Comparison of ENCODE assay signal across 35 cellular contexts in the genomic region with DNA sequence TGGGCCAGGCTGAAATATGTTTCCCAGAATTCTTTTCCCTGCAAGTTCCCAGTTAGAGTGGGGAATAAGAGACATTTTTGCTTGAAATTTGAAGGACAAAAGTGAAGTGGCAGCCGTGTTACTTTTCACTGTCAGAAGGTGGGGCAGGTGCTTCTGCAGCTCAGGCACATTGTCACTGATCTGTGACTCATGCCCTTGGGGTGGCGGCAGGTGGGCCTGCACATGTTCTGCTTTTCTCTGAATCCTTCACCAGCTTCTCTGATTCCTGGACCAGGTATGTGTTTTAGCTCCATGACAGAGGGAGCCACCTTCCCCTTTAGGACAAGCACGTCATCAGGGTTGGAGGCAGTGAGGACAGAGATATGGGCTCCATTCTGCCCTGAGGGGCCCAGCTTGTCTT. TPM values are rescaled to one million over a fixed set of nuclear protein-coding genes. Genes with fewer than 3 reads are reported as not detected.
"Had no signal": no experiment of that assay in that cellular context is flagged by ENCODE, and none has a peak within 500 bp of the region (broad histone marks: within the 10 kb centered on the region; RNA-seq: fewer than 3 reads in every experiment).

No MANE protein-coding gene starts in this region.

- H3K9me3 Mint-ChIP-seq: activated CD4-positive, alpha-beta memory T cell treated with anti-CD3 and anti-CD28 coated beads for 36 hours; activated CD4-positive, alpha-beta T cell treated with anti-CD3 and anti-CD28 coated beads, Interleukin-2, amount 10 ng/mL, durations not matched to agents 24 days and 14 days; activated naive CD4-positive, alpha-beta T cell treated with anti-CD3 and anti-CD28 coated beads for 36 hours; activated naive CD4-positive, alpha-beta T cell treated with anti-CD3 and anti-CD28 coated beads, Interleukin-2, amount 50 U/mL, for 24 hours; activated naive CD8-positive, alpha-beta T cell treated with anti-CD3 and anti-CD28 coated beads for 36 hours; activated naive CD8-positive, alpha-beta T cell treated with anti-CD3 and anti-CD28 coated beads, Interleukin-2, amount 50 U/mL, for 24 hours; activated T-helper 1 cell treated with anti-CD3 and anti-CD28 coated beads, Interleukin-12 subunit alpha, Interleukin-12 subunit beta, Interleukin-2, Interleukin-4 antibody, amounts not matched to agents 30 ng/mL and 10 ng/mL and 1 ng/mL, durations not matched to agents 14 hours and 24 hours and 36 hours; activated T-helper 2 cell treated with anti-CD3 and anti-CD28 coated beads, Interferon-gamma antibody, Interleukin-2, Interleukin-4, amounts not matched to agents 10 μg/mL and 5 μg/mL and 100 μg/mL, durations not matched to agents 14 hours and 24 hours and 36 hours; effector memory CD8-positive, alpha-beta T cell; T-helper 2 cell treated with Interferon-gamma antibody and Interleukin-4, amounts not matched to agents 5 μg/mL and 100 μg/mL, for 36 hours had no signal

- H3K36me3 Mint-ChIP-seq: activated CD4-positive, alpha-beta memory T cell treated with anti-CD3 and anti-CD28 coated beads for 36 hours; activated CD8-positive, alpha-beta memory T cell treated with anti-CD3 and anti-CD28 coated beads, Interleukin-2, amount 10 ng/mL, durations not matched to agents 7 days and 5 days; activated naive CD4-positive, alpha-beta T cell treated with anti-CD3 and anti-CD28 coated beads, Interleukin-2, amount 50 U/mL, for 24 hours; activated naive CD8-positive, alpha-beta T cell treated with anti-CD3 and anti-CD28 coated beads for 36 hours had no signal

- H3K4me3 ChIP-seq: adrenal gland, body of pancreas, esophagus muscularis mucosa, gastrocnemius medialis, heart right ventricle had no signal

- H3K36me3 ChIP-seq: adrenal gland, esophagus muscularis mucosa, gastrocnemius medialis, heart right ventricle had no signal

- H3K4me1 ChIP-seq: body of pancreas, foreskin keratinocyte, gastrocnemius medialis had no signal

- ATAC-seq: activated CD4-positive, alpha-beta T cell treated with anti-CD3 and anti-CD28 coated beads for 36 hours; activated CD8-positive, alpha-beta memory T cell treated with anti-CD3 and anti-CD28 coated beads, Interleukin-2, amount 10 ng/mL, durations not matched to agents 7 days and 5 days; activated CD8-positive, alpha-beta T cell treated with anti-CD3 and anti-CD28 coated beads, Interleukin-2, amount 10 ng/mL, durations not matched to agents 7 days and 5 days; activated naive CD8-positive, alpha-beta T cell treated with anti-CD3 and anti-CD28 coated beads, Interleukin-2, amount 50 U/mL, for 24 hours; body of pancreas; effector memory CD8-positive, alpha-beta T cell; foreskin keratinocyte; gastrocnemius medialis; heart right ventricle; T-helper 17 cell had no signal

- H3K27me3 ChIP-seq: adrenal gland, body of pancreas, esophagus muscularis mucosa, gastrocnemius medialis, heart right ventricle had no signal

- H3K4me1 Mint-ChIP-seq: activated CD8-positive, alpha-beta memory T cell treated with anti-CD3 and anti-CD28 coated beads, Interleukin-2, amount 10 ng/mL, durations not matched to agents 7 days and 5 days; activated naive CD4-positive, alpha-beta T cell treated with anti-CD3 and anti-CD28 coated beads, Interleukin-2, amount 50 U/mL, for 24 hours; activated naive CD8-positive, alpha-beta T cell treated with anti-CD3 and anti-CD28 coated beads, Interleukin-2, amount 50 U/mL, for 24 hours; T-helper 17 cell had no signal

- FAIRE-seq: colon had no signal

- H3K9me3 ChIP-seq: adrenal gland, body of pancreas, esophagus muscularis mucosa, gastrocnemius medialis had no signal

- H3K27ac Mint-ChIP-seq: activated CD4-positive, alpha-beta memory T cell treated with anti-CD3 and anti-CD28 coated beads for 36 hours; activated CD4-positive, alpha-beta T cell treated with anti-CD3 and anti-CD28 coated beads for 36 hours; activated CD4-positive, alpha-beta T cell treated with anti-CD3 and anti-CD28 coated beads, Interleukin-2, amount 10 ng/mL, durations not matched to agents 24 days and 14 days; activated CD8-positive, alpha-beta memory T cell treated with anti-CD3 and anti-CD28 coated beads, Interleukin-2, amount 10 ng/mL, durations not matched to agents 7 days and 5 days; activated CD8-positive, alpha-beta T cell treated with anti-CD3 and anti-CD28 coated beads, Interleukin-2, amount 10 ng/mL, durations not matched to agents 7 days and 5 days; activated naive CD4-positive, alpha-beta T cell treated with anti-CD3 and anti-CD28 coated beads for 36 hours; activated naive CD4-positive, alpha-beta T cell treated with anti-CD3 and anti-CD28 coated beads, Interleukin-2, amount 50 U/mL, for 24 hours; activated naive CD8-positive, alpha-beta T cell treated with anti-CD3 and anti-CD28 coated beads for 36 hours; activated naive CD8-positive, alpha-beta T cell treated with anti-CD3 and anti-CD28 coated beads, Interleukin-2, amount 50 U/mL, for 24 hours; activated T-helper 1 cell treated with anti-CD3 and anti-CD28 coated beads, Interleukin-12 subunit alpha, Interleukin-12 subunit beta, Interleukin-2, Interleukin-4 antibody, amounts not matched to agents 30 ng/mL and 10 ng/mL and 1 ng/mL, durations not matched to agents 14 hours and 24 hours and 36 hours; activated T-helper 2 cell treated with anti-CD3 and anti-CD28 coated beads, Interferon-gamma antibody, Interleukin-2, Interleukin-4, amounts not matched to agents 10 μg/mL and 5 μg/mL and 100 μg/mL, durations not matched to agents 14 hours and 24 hours and 36 hours; effector memory CD8-positive, alpha-beta T cell; T-helper 17 cell; T-helper 2 cell treated with Interferon-gamma antibody and Interleukin-4, amounts not matched to agents 5 μg/mL and 100 μg/mL, for 36 hours had no signal

- H3K4me3 Mint-ChIP-seq: activated CD4-positive, alpha-beta memory T cell treated with anti-CD3 and anti-CD28 coated beads for 36 hours; activated CD4-positive, alpha-beta T cell treated with anti-CD3 and anti-CD28 coated beads for 36 hours; activated CD4-positive, alpha-beta T cell treated with anti-CD3 and anti-CD28 coated beads, Interleukin-2, amount 10 ng/mL, durations not matched to agents 24 days and 14 days; activated CD8-positive, alpha-beta memory T cell treated with anti-CD3 and anti-CD28 coated beads, Interleukin-2, amount 10 ng/mL, durations not matched to agents 7 days and 5 days; activated CD8-positive, alpha-beta T cell treated with anti-CD3 and anti-CD28 coated beads, Interleukin-2, amount 10 ng/mL, durations not matched to agents 7 days and 5 days; activated naive CD4-positive, alpha-beta T cell treated with anti-CD3 and anti-CD28 coated beads for 36 hours; activated naive CD4-positive, alpha-beta T cell treated with anti-CD3 and anti-CD28 coated beads, Interleukin-2, amount 50 U/mL, for 24 hours; activated naive CD8-positive, alpha-beta T cell treated with anti-CD3 and anti-CD28 coated beads for 36 hours; activated naive CD8-positive, alpha-beta T cell treated with anti-CD3 and anti-CD28 coated beads, Interleukin-2, amount 50 U/mL, for 24 hours; activated T-helper 1 cell treated with anti-CD3 and anti-CD28 coated beads, Interleukin-12 subunit alpha, Interleukin-12 subunit beta, Interleukin-2, Interleukin-4 antibody, amounts not matched to agents 30 ng/mL and 10 ng/mL and 1 ng/mL, durations not matched to agents 14 hours and 24 hours and 36 hours; effector memory CD8-positive, alpha-beta T cell; T-helper 17 cell; T-helper 2 cell treated with Interferon-gamma antibody and Interleukin-4, amounts not matched to agents 5 μg/mL and 100 μg/mL, for 36 hours had no signal

- DNase-seq: activated CD4-positive, alpha-beta memory T cell treated with anti-CD3 and anti-CD28 coated beads for 36 hours; activated CD4-positive, alpha-beta T cell treated with anti-CD3 and anti-CD28 coated beads for 36 hours; activated CD4-positive, alpha-beta T cell treated with anti-CD3 and anti-CD28 coated beads, Interleukin-2, amount 10 ng/mL, durations not matched to agents 24 days and 14 days; activated CD4-positive, CD25-positive, alpha-beta regulatory T cell; activated CD4-positive, CD25-positive, alpha-beta regulatory T cell treated with anti-CD3 and anti-CD28 coated beads, Interleukin-2, amount 50 U/mL, for 72 hours; activated CD8-positive, alpha-beta memory T cell treated with anti-CD3 and anti-CD28 coated beads, Interleukin-2, amount 10 ng/mL, durations not matched to agents 7 days and 5 days; activated CD8-positive, alpha-beta memory T cell treated with anti-CD3 and anti-CD28 coated beads, Interleukin-2, amount 50 U/mL, for 4 hours; activated CD8-positive, alpha-beta T cell treated with anti-CD3 and anti-CD28 coated beads, Interleukin-2, amount 10 ng/mL, durations not matched to agents 7 days and 5 days; activated effector memory CD4-positive, alpha-beta T cell treated with anti-CD3 and anti-CD28 coated beads, Interleukin-2, amount 50 U/mL, for 16 hours; activated naive CD4-positive, alpha-beta T cell treated with anti-CD3 and anti-CD28 coated beads for 36 hours; activated naive CD8-positive, alpha-beta T cell treated with anti-CD3 and anti-CD28 coated beads for 36 hours; activated naive CD8-positive, alpha-beta T cell treated with anti-CD3 and anti-CD28 coated beads, Interleukin-2, amount 50 U/mL, for 24 hours; activated T-cell treated with anti-CD3 and anti-CD28 coated beads, Interleukin-2, amount 50 U/mL, for 1 hour; activated T-cell treated with anti-CD3 and anti-CD28 coated beads, Interleukin-2, amount 50 U/mL, for 48 hours; adrenal gland; amygdala; aorta; body of pancreas; cortex of kidney; dermis blood vessel endothelial cell; effector CD4-positive, alpha-beta T cell; effector memory CD8-positive, alpha-beta T cell; erythroblast; foreskin keratinocyte; gastrocnemius medialis; glutamatergic neuron; heart right ventricle; T-helper 17 cell had no signal

- H3K27ac ChIP-seq: adrenal gland, body of pancreas, esophagus muscularis mucosa, foreskin keratinocyte, gastrocnemius medialis, heart right ventricle had no signal

RNA-seq across cellular contexts. Expression of a gene that starts 11.7 kb away (rescaled TPM):
- total RNA-seq: activated CD4-positive, alpha-beta memory T cell treated with anti-CD3 and anti-CD28 coated beads for 36 hours; activated CD4-positive, alpha-beta T cell treated with anti-CD3 and anti-CD28 coated beads for 36 hours; activated CD4-positive, alpha-beta T cell treated with anti-CD3 and anti-CD28 coated beads, Interleukin-2, amount 10 ng/mL, durations not matched to agents 24 days and 14 days; activated CD8-positive, alpha-beta memory T cell treated with anti-CD3 and anti-CD28 coated beads for 36 hours; activated CD8-positive, alpha-beta memory T cell treated with anti-CD3 and anti-CD28 coated beads, Interleukin-2, amount 10 ng/mL, durations not matched to agents 7 days and 5 days; activated CD8-positive, alpha-beta T cell treated with anti-CD3 and anti-CD28 coated beads, Interleukin-2, amount 10 ng/mL, durations not matched to agents 7 days and 5 days; activated naive CD4-positive, alpha-beta T cell treated with anti-CD3 and anti-CD28 coated beads for 36 hours; activated naive CD8-positive, alpha-beta T cell treated with anti-CD3 and anti-CD28 coated beads for 36 hours; activated T-helper 1 cell treated with anti-CD3 and anti-CD28 coated beads, Interleukin-12 subunit alpha, Interleukin-12 subunit beta, Interleukin-2, Interleukin-4 antibody, amounts not matched to agents 30 ng/mL and 10 ng/mL and 1 ng/mL, durations not matched to agents 14 hours and 24 hours and 36 hours; activated T-helper 2 cell treated with anti-CD3 and anti-CD28 coated beads, Interferon-gamma antibody, Interleukin-2, Interleukin-4, amounts not matched to agents 10 μg/mL and 5 μg/mL and 100 μg/mL, durations not matched to agents 14 hours and 24 hours and 36 hours; dermis blood vessel endothelial cell; foreskin keratinocyte; T-helper 17 cell had no signal
- polyA plus RNA-seq: foreskin keratinocyte had no signal
